In genomic region chr2:201643216-201643651, GRCh38 we compare ENCODE assay signal across 1 cellular context.
TF ChIP-seq lines count a peak whose summit lies in the region.

TMEM237 (minus strand) TSS chr2:201643503; CDS start chr2:201643400, 103 bp downstream.

TF ChIP-seq in HEK293, 187 proteins besides CTCF, POLR2A, EP300 and RAD21 (continued from another document):
- TF ChIP-seq ZBTB10 (tag by site-specific recombination; IDR thresholded peaks at IDR 0.05) (no peak), ZNF416 (tag by site-specific recombination; IDR thresholded peaks at IDR 0.05) (no peak), ZNF280D (tag by site-specific recombination; IDR thresholded peaks at IDR 0.05) (no peak), ZNF175 (tag by site-specific recombination; IDR thresholded peaks at IDR 0.05) (no peak), ZFP69B (tag by site-specific recombination; IDR thresholded peaks at IDR 0.05) (no peak), ZSCAN16 (tag by site-specific recombination; IDR thresholded peaks at IDR 0.05) (no peak), INSM2 (tag by site-specific recombination; IDR thresholded peaks at IDR 0.05) (no peak), ZNF664 (tag by site-specific recombination; IDR thresholded peaks at IDR 0.05) (no peak), PATZ1 (tag by site-specific recombination; IDR thresholded peaks at IDR 0.05) (peak; percentile 77; the same call in 1 of the 2 replicates), ZNF169 (tag by site-specific recombination; IDR thresholded peaks at IDR 0.05) (no peak), ZNF23 (tag by site-specific recombination; IDR thresholded peaks at IDR 0.05; ENCODE audit: borderline replicate concordance) (no peak), ZNF558 (tag by site-specific recombination; IDR thresholded peaks at IDR 0.05) (no peak), ZBTB44 (tag by site-specific recombination; IDR thresholded peaks at IDR 0.05) (no peak), MEIS1 (CRISPR knock-in tag; IDR thresholded peaks at IDR 0.05; ENCODE audit: borderline replicate concordance) (no peak), ZNF2 (tag by site-specific recombination; IDR thresholded peaks at IDR 0.05) (no peak), YY1 (tag by site-specific recombination; IDR thresholded peaks at IDR 0.05) (no peak)
